In genomic region chr19:18065173-18065495, GRCh38 we compare ENCODE assay signal across 25 cellular contexts. TPM values are rescaled to one million over a fixed set of nuclear protein-coding genes. Genes with fewer than 3 reads are reported as not detected.
"Had no signal": no experiment of that assay in that cellular context is flagged by ENCODE, and none has a peak within 500 bp of the region (broad histone marks: within the 10 kb centered on the region; RNA-seq: fewer than 3 reads in every experiment).

No MANE protein-coding gene starts in this region.

- DNase-seq: activated CD4-positive, alpha-beta memory T cell treated with anti-CD3 and anti-CD28 coated beads for 36 hours; activated CD4-positive, alpha-beta T cell treated with anti-CD3 and anti-CD28 coated beads, Interleukin-2, amount 10 ng/mL, durations not matched to agents 7 days and 5 days; activated CD4-positive, CD25-positive, alpha-beta regulatory T cell; activated CD8-positive, alpha-beta memory T cell treated with anti-CD3 and anti-CD28 coated beads for 24 hours; activated effector memory CD4-positive, alpha-beta T cell treated with anti-CD3 and anti-CD28 coated beads, Interleukin-2, amount 50 U/mL, for 16 hours; activated naive CD4-positive, alpha-beta T cell treated with Interleukin-2 at 50 U/mL for 16 hours; activated naive CD8-positive, alpha-beta T cell treated with anti-CD3 and anti-CD28 coated beads, Interleukin-2, amount 50 U/mL, for 24 hours; activated T-cell treated with anti-CD3 and anti-CD28 coated beads, Interleukin-2, amount 50 U/mL, for 4 hours; amniotic stem cell; NCI-H1092 treated with DMSO at 0.1 percent for 48 hours; NCI-H1417 treated with DMSO at 0.1 percent for 48 hours; NCI-H1694; NCI-H2029 treated with DMSO at 0.1 percent for 48 hours; NCI-H510A treated with DMSO at 0.1 percent for 48 hours; NK-92 treated with Interleukin-12 subunit alpha and Interleukin-12 subunit beta, amount 100 ng/mL, for 24 hours; SW 1271; T1000 had no signal

- H3K9me3 ChIP-seq: ascending aorta, body of pancreas, SJSA1 had no signal

- H3K4me3 ChIP-seq: ascending aorta, body of pancreas, cardiac muscle cell, SJSA1 had no signal

- H3K27me3 Mint-ChIP-seq: activated CD4-positive, alpha-beta memory T cell treated with anti-CD3 and anti-CD28 coated beads for 36 hours; activated CD4-positive, alpha-beta T cell treated with anti-CD3 and anti-CD28 coated beads, Interleukin-2, amount 10 ng/mL, durations not matched to agents 7 days and 5 days; activated naive CD8-positive, alpha-beta T cell treated with anti-CD3 and anti-CD28 coated beads, Interleukin-2, amount 50 U/mL, for 24 hours had no signal

- FAIRE-seq: RCC 7860 had no signal

- H3K4me3 Mint-ChIP-seq: activated CD4-positive, alpha-beta memory T cell treated with anti-CD3 and anti-CD28 coated beads for 36 hours; activated CD4-positive, alpha-beta T cell treated with anti-CD3 and anti-CD28 coated beads, Interleukin-2, amount 10 ng/mL, durations not matched to agents 7 days and 5 days; activated naive CD8-positive, alpha-beta T cell treated with anti-CD3 and anti-CD28 coated beads, Interleukin-2, amount 50 U/mL, for 24 hours; activated T-cell treated with anti-CD3 and anti-CD28 coated beads, Interleukin-2, amount 50 U/mL, for 4 hours had no signal

- H3K27me3 ChIP-seq: ascending aorta, body of pancreas, cardiac muscle cell, SJSA1 had no signal

- H3K9me3 Mint-ChIP-seq: activated CD4-positive, alpha-beta memory T cell treated with anti-CD3 and anti-CD28 coated beads for 36 hours; activated CD4-positive, alpha-beta T cell treated with anti-CD3 and anti-CD28 coated beads, Interleukin-2, amount 10 ng/mL, durations not matched to agents 7 days and 5 days; activated naive CD4-positive, alpha-beta T cell treated with anti-CD3 and anti-CD28 coated beads, Interleukin-2, amount 50 U/mL, for 72 hours; activated naive CD8-positive, alpha-beta T cell treated with anti-CD3 and anti-CD28 coated beads, Interleukin-2, amount 50 U/mL, for 24 hours; activated T-cell treated with anti-CD3 and anti-CD28 coated beads, Interleukin-2, amount 50 U/mL, for 4 hours had no signal

- H3K27ac Mint-ChIP-seq: activated CD4-positive, alpha-beta memory T cell treated with anti-CD3 and anti-CD28 coated beads for 36 hours; activated CD4-positive, alpha-beta T cell treated with anti-CD3 and anti-CD28 coated beads, Interleukin-2, amount 10 ng/mL, durations not matched to agents 7 days and 5 days; activated naive CD8-positive, alpha-beta T cell treated with anti-CD3 and anti-CD28 coated beads, Interleukin-2, amount 50 U/mL, for 24 hours had no signal

- H3K36me3 Mint-ChIP-seq: activated naive CD4-positive, alpha-beta T cell treated with anti-CD3 and anti-CD28 coated beads, Interleukin-2, amount 50 U/mL, for 72 hours had no signal

- H3K4me1 ChIP-seq: ascending aorta, body of pancreas, SJSA1 had no signal

- H3K36me3 ChIP-seq: ascending aorta, cardiac muscle cell, SJSA1 had no signal

- H3K27ac ChIP-seq: ascending aorta, body of pancreas, cardiac muscle cell, SJSA1, VCaP had no signal

- H3K4me1 Mint-ChIP-seq: activated CD4-positive, alpha-beta T cell treated with anti-CD3 and anti-CD28 coated beads, Interleukin-2, amount 10 ng/mL, durations not matched to agents 7 days and 5 days; activated naive CD8-positive, alpha-beta T cell treated with anti-CD3 and anti-CD28 coated beads, Interleukin-2, amount 50 U/mL, for 24 hours had no signal

- ATAC-seq: activated naive CD4-positive, alpha-beta T cell treated with anti-CD3 and anti-CD28 coated beads, Interleukin-2, amount 50 U/mL, for 72 hours; activated naive CD8-positive, alpha-beta T cell treated with anti-CD3 and anti-CD28 coated beads, Interleukin-2, amount 50 U/mL, for 24 hours; activated T-cell treated with anti-CD3 and anti-CD28 coated beads, Interleukin-2, amount 50 U/mL, for 4 hours had no signal

RNA-seq across cellular contexts. Expression of gene IL12RB1, which starts 21.6 kb away (rescaled TPM):
- total RNA-seq: cardiac muscle cell, LHCN-M2 had no signal
- polyA plus RNA-seq: cardiac muscle cell had no signal
